In the genomic region with DNA sequence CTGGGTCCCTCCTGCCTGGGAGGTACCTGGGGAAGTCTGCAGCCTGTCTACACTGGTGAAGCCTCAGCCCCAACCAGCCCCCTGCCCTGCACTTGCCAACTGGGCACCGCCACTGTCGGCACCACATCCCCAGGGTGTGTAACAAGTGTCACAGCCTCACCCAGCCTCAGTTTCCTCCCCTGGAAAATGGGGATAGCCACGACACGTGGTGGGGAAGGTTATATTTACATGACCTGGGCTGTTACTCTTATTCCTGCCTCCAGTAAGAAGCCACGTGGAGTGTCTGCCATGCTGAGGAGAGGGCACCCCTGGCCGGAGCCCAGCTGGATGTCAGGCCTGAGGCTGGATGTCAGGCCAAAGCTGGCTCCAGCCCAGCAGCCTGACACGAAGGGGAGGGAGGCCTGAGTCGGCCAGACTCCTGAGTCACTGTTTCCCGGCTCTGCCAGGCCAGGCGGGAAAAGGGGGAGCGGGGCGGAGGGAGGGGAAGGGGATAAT, we compare ENCODE assay signal across 1 cellular context.
A peak's percentile ranks its signal among the peaks of the same experiment; 100 is the strongest.
TF ChIP-seq lines count a peak whose summit lies in the region.

No MANE protein-coding gene starts in this region.

TF ChIP-seq in IMR-90, 13 proteins besides CTCF, POLR2A, EP300 and RAD21 (continued from another document):
- peak; percentile 95 for TF ChIP-seq MXI1 (IDR thresholded peaks at IDR 0.05; ENCODE audit: borderline replicate concordance, low read depth, low read length)
- TF ChIP-seq RCOR1 (IDR thresholded peaks at IDR 0.05; ENCODE audit: insufficient replicate concordance, low read length) = peak; percentile 38
- peak; percentile 80 for TF ChIP-seq NFE2L2 (IDR thresholded peaks at IDR 0.05; ENCODE audit: low read depth, low read length)
- TF ChIP-seq FOS (IDR thresholded peaks at IDR 0.05; ENCODE audit: low read depth, low read length) = peak; percentile 80
- TF ChIP-seq MAZ (IDR thresholded peaks at IDR 0.05; ENCODE audit: borderline replicate concordance, low read depth, low read length) = peak; percentile 84
- TF ChIP-seq RFX5 (IDR thresholded peaks at IDR 0.05; ENCODE audit: low read depth, low read length) = no peak
TF ChIP-seq in IMR-90: peak in this region for 6.
